ENCODE assay signal across 16 cellular contexts in the genomic region with DNA sequence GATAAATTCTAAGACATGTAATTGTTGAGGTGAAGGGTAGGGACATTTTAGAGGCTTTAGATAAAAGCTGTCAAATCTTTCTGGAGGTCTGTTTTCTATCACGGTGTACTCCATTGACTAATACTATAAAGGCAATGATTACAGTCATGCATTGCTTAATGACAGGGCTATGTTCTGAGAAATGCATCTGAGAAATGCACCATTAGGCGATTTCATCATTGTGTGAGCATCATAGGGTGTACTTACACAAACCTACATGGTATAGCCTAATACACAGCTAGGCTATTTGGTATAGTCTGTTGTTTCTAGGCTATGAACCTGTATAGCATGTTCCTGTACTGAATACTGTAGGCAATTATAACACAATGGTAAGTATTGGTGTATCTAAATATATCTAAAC.
DNase-seq lines count a peak whose midpoint lies in the region; ATAC-seq lines count a peak whose summit lies in the region.
"Had no signal": no experiment of that assay in that cellular context is flagged by ENCODE, and none has a peak within 500 bp of the region (broad histone marks: within the 10 kb centered on the region; RNA-seq: fewer than 3 reads in every experiment).

No MANE protein-coding gene starts in this region.

- no peaks in the 10 kb centered on the region for H3K27me3 ChIP-seq in trophoblast cell (ENCODE audit: insufficient read depth, low read length)
- H3K27me3 ChIP-seq: BLaER1 had no signal

- no peak overlapping the region for H3K4me3 ChIP-seq in trophoblast cell (ENCODE audit: low read depth, low read length)
- H3K4me3 ChIP-seq: BLaER1 had no signal

- H3K36me3 ChIP-seq in trophoblast cell (ENCODE audit: control insufficient read depth in 1 of 2, insufficient read depth in 2 of 2, low read length in 2 of 2), result no peaks in the 10 kb centered on the region
- H3K36me3 ChIP-seq: BLaER1 had no signal

- H4K12ac ChIP-seq in trophoblast cell (ENCODE audit: low read depth, low read length), result no peak overlapping the region

- H2BK120ac ChIP-seq in trophoblast cell (ENCODE audit: insufficient read depth, low read length, poor library complexity), result no peak overlapping the region

- no peak overlapping the region for H3K9ac ChIP-seq in trophoblast cell (ENCODE audit: low read length)
- H3K9ac ChIP-seq: BLaER1 had no signal

- no peak overlapping the region for H2AK5ac ChIP-seq in trophoblast cell (ENCODE audit: low read length)

- H3K79me2 ChIP-seq in trophoblast cell (ENCODE audit: control insufficient read depth, insufficient read depth, low read length, poor library complexity), result no peaks in the 10 kb centered on the region

- H3K4me1 ChIP-seq in trophoblast cell (ENCODE audit: control insufficient read depth in 1 of 2, insufficient read depth in 2 of 2, low read length in 2 of 2), result no peaks in the 10 kb centered on the region

- no peak overlapping the region for H3K18ac ChIP-seq in trophoblast cell (ENCODE audit: low read length)

- no CpG with 5 or more reads among the region's 2 CpGs for WGBS in trophoblast cell (ENCODE audit: extremely low coverage, insufficient coverage, insufficient read length)

- no peak overlapping the region for H3K23ac ChIP-seq in trophoblast cell (ENCODE audit: low read length)

- no peak overlapping the region for H2BK12ac ChIP-seq in trophoblast cell (ENCODE audit: low read length)

- H3K27ac ChIP-seq in trophoblast cell (ENCODE audit: low read depth, low read length), result no peak overlapping the region
- H3K27ac ChIP-seq: BLaER1, HL-60 had no signal

- no peak overlapping the region for H4K91ac ChIP-seq in trophoblast cell (ENCODE audit: low read depth, low read length)

- no peaks in the 10 kb centered on the region for H3K79me1 ChIP-seq in trophoblast cell (ENCODE audit: low read length)

- no peak overlapping the region for H3K14ac ChIP-seq in trophoblast cell (ENCODE audit: low read length)

- no peak overlapping the region for H4K8ac ChIP-seq in trophoblast cell (ENCODE audit: low read depth, low read length)

- H2BK5ac ChIP-seq in trophoblast cell (ENCODE audit: low read depth, low read length, poor library complexity), result no peak overlapping the region

- DNase-seq in NCI-H1417 (lab: John Stamatoyannopoulos, UW), result peak in 2 of 3 experiments; percentile 25 to 70
- no peak for DNase-seq in NCI-H1417 treated with DMSO at 0.1 percent for 48 hours (lab: John Stamatoyannopoulos, UW)
- DNase-seq in NCI-H748 treated with DMSO at 0.1 percent for 48 hours (lab: John Stamatoyannopoulos, UW), result peak; percentile 80
- DNase-seq in fibroblast of gingiva (ENCODE audit: low read depth), result peak; percentile 57
- peak; percentile 7 to 42 for DNase-seq in trophoblast cell
- no peak for DNase-seq in Ammon's horn (ENCODE audit: low spot score)
- DNase-seq: CD8-positive, alpha-beta memory T cell; DND-41; H7; IMR-90; NCI-H1092; NCI-H510A treated with DMSO at 0.1 percent for 48 hours had no signal

- H3K4me2 ChIP-seq in trophoblast cell (ENCODE audit: low read length), result no peak overlapping the region

- no peak for ATAC-seq in GM21367 (IDR thresholded peaks at IDR 0.05; ENCODE audit: unreplicated experiment)
- ATAC-seq in GM18870 (IDR thresholded peaks at IDR 0.05; ENCODE audit: unreplicated experiment), result no peak

- H2AFZ ChIP-seq in trophoblast cell (ENCODE audit: insufficient read depth, low read length, poor library complexity), result no peak overlapping the region

- H3K9me3 ChIP-seq in trophoblast cell (ENCODE audit: insufficient read depth, low read depth, low read length), result no peaks in the 10 kb centered on the region

- H3K4ac ChIP-seq in trophoblast cell (ENCODE audit: low read depth, low read length), result no peak overlapping the region

Comparison
In these comparisons a context has a peak if more than half of its experiments do, and no peak if none do; other contexts are left out.
1. DNase-seq: peak in NCI-H1417 (2 of 3), NCI-H748 treated with DMSO at 0.1 percent for 48 hours (single experiment), fibroblast of gingiva (single experiment) and trophoblast cell (2 of 2); none in NCI-H1417 treated with DMSO at 0.1 percent for 48 hours (single experiment) and Ammon's horn (single experiment).